In genomic region chr9:74772126-74772525, GRCh38 we compare ENCODE assay signal across 1 cellular context.
A peak's percentile ranks its signal among the peaks of the same experiment; 100 is the strongest.
TF ChIP-seq lines count a peak whose summit lies in the region.

No MANE protein-coding gene starts in this region.

TF ChIP-seq in GM12878, 131 proteins besides CTCF, POLR2A, EP300 and RAD21 (continued from another document):
- TF ChIP-seq ZBTB4 (CRISPR knock-in tag; IDR thresholded peaks at IDR 0.05) (no peak), NFIC (IDR thresholded peaks at IDR 0.05; ENCODE audit: low read depth, low read length) (peak; percentile 62), CHD2 (IDR thresholded peaks at IDR 0.05; ENCODE audit: borderline replicate concordance, low read depth, low read length) (no peak), ATF2 (IDR thresholded peaks at IDR 0.05; ENCODE audit: low read length) (peak; percentile 54; the same call in 1 of the 2 replicates), SP1 (IDR thresholded peaks at IDR 0.05; ENCODE audit: low read depth, low read length) (no peak), TARDBP (IDR thresholded peaks at IDR 0.05; ENCODE audit: borderline replicate concordance) (no peak), MYB (IDR thresholded peaks at IDR 0.05; ENCODE audit: borderline replicate concordance, low read depth, low read length) (no peak), HDAC6 (IDR thresholded peaks at IDR 0.05; ENCODE audit: unreplicated experiment) (no peak), IRF5 (IDR thresholded peaks at IDR 0.05; ENCODE audit: borderline replicate concordance) (no peak), BMI1 (IDR thresholded peaks at IDR 0.05; ENCODE audit: borderline replicate concordance) (no peak), CREB1 (IDR thresholded peaks at IDR 0.05; ENCODE audit: low read depth) (no peak), ZBTB40 (IDR thresholded peaks at IDR 0.05; ENCODE audit: borderline replicate concordance) (no peak), RUNX3 (IDR thresholded peaks at IDR 0.05; ENCODE audit: low read length) (peak; percentile 25; the same call in 1 of the 2 replicates), SMARCA5 (IDR thresholded peaks at IDR 0.05) (no peak), IRF4 (IDR thresholded peaks at IDR 0.05; ENCODE audit: low read depth, low read length) (peak; percentile 64; the same call in 1 of the 2 replicates), POLR2AphosphoS5 (IDR thresholded peaks at IDR 0.05; ENCODE audit: low read length) (no peak), CHD1 (IDR thresholded peaks at IDR 0.05; ENCODE audit: low read depth, low read length) (no peak), NR2C2 (IDR thresholded peaks at IDR 0.05; ENCODE audit: borderline replicate concordance, control insufficient read depth, insufficient read length, low read depth) (no peak), RBBP5 (conservative IDR thresholded peaks at IDR 0.05) (no peak), MEF2A (IDR thresholded peaks at IDR 0.05; ENCODE audit: insufficient read depth, low read depth, low read length) (0 out of 2 replicates have a peak, but pooled peaks have one; percentile 23), JUND (IDR thresholded peaks at IDR 0.05; ENCODE audit: low read depth, low read length) (0 out of 2 replicates have a peak, but pooled peaks have one; percentile 38), ZNF274 (IDR thresholded peaks at IDR 0.05; ENCODE audit: insufficient read depth, insufficient read length) (no peak), CBX5 (IDR thresholded peaks at IDR 0.05; ENCODE audit: low read depth) (no peak), FOXM1 (IDR thresholded peaks at IDR 0.05; ENCODE audit: low read depth, low read length) (no peak; the same call in 1 of the 2 replicates), FOS (IDR thresholded peaks at IDR 0.05; ENCODE audit: borderline replicate concordance, extremely low read depth, insufficient read length) (no peak), JUNB (IDR thresholded peaks at IDR 0.05) (peak; percentile 97), E2F8 (IDR thresholded peaks at IDR 0.05; ENCODE audit: low read depth, partially characterized antibody) (no peak), STAT3 (IDR thresholded peaks at IDR 0.05; ENCODE audit: low read depth, low read length) (no peak)
